Comparison of ENCODE assay signal across 13 cellular contexts in genomic region chr1:6954596-6954995, GRCh38.
"Had no signal": no experiment of that assay in that cellular context is flagged by ENCODE, and none has a peak within 500 bp of the region (broad histone marks: within the 10 kb centered on the region; RNA-seq: fewer than 3 reads in every experiment).

No MANE protein-coding gene starts in this region.

- H3K4me3 Mint-ChIP-seq: activated CD4-positive, alpha-beta memory T cell treated with anti-CD3 and anti-CD28 coated beads, Interleukin-2, amount 10 ng/mL, durations not matched to agents 7 days and 5 days; activated naive CD8-positive, alpha-beta T cell treated with anti-CD3 and anti-CD28 coated beads, Interleukin-2, amount 10 ng/mL, durations not matched to agents 7 days and 5 days; naive B cell; stimulated activated naive CD8-positive, alpha-beta T cell treated with anti-CD3 and anti-CD28 coated beads, Interleukin-15, Interleukin-2, amounts not matched to agents 100 ng/mL and 50 ng/mL, for 24 hours had no signal

- H3K27me3 Mint-ChIP-seq: activated CD4-positive, alpha-beta memory T cell treated with anti-CD3 and anti-CD28 coated beads, Interleukin-2, amount 10 ng/mL, durations not matched to agents 7 days and 5 days; activated naive CD8-positive, alpha-beta T cell treated with anti-CD3 and anti-CD28 coated beads, Interleukin-2, amount 10 ng/mL, durations not matched to agents 7 days and 5 days; stimulated activated naive CD8-positive, alpha-beta T cell treated with anti-CD3 and anti-CD28 coated beads, Interleukin-15, Interleukin-2, amounts not matched to agents 100 ng/mL and 50 ng/mL, for 24 hours had no signal

- FAIRE-seq: bronchial epithelial cell had no signal

- H3K4me1 ChIP-seq: upper lobe of right lung had no signal

- H3K36me3 Mint-ChIP-seq: activated naive CD8-positive, alpha-beta T cell treated with anti-CD3 and anti-CD28 coated beads, Interleukin-2, amount 10 ng/mL, durations not matched to agents 7 days and 5 days; naive B cell had no signal

- H3K4me3 ChIP-seq: lung, upper lobe of right lung had no signal

- ATAC-seq: upper lobe of right lung had no signal

- H3K4me1 Mint-ChIP-seq: activated CD4-positive, alpha-beta memory T cell treated with anti-CD3 and anti-CD28 coated beads, Interleukin-2, amount 10 ng/mL, durations not matched to agents 7 days and 5 days; activated naive CD8-positive, alpha-beta T cell treated with anti-CD3 and anti-CD28 coated beads, Interleukin-2, amount 10 ng/mL, durations not matched to agents 7 days and 5 days; naive B cell had no signal

- H3K9me3 ChIP-seq: upper lobe of right lung had no signal

- H3K27me3 ChIP-seq: upper lobe of right lung had no signal

- H3K36me3 ChIP-seq: upper lobe of right lung had no signal

- H3K9me3 Mint-ChIP-seq: activated CD4-positive, alpha-beta memory T cell treated with anti-CD3 and anti-CD28 coated beads, Interleukin-2, amount 10 ng/mL, durations not matched to agents 7 days and 5 days; activated naive CD8-positive, alpha-beta T cell treated with anti-CD3 and anti-CD28 coated beads, Interleukin-2, amount 10 ng/mL, durations not matched to agents 7 days and 5 days; stimulated activated naive CD8-positive, alpha-beta T cell treated with anti-CD3 and anti-CD28 coated beads, Interleukin-15, Interleukin-2, amounts not matched to agents 100 ng/mL and 50 ng/mL, for 24 hours had no signal

- DNase-seq: activated CD4-positive, alpha-beta memory T cell treated with anti-CD3 and anti-CD28 coated beads, Interleukin-2, amount 10 ng/mL, durations not matched to agents 7 days and 5 days; activated gamma-delta T cell treated with Interleukin-2 at 50 U/mL for 16 hours; activated naive CD8-positive, alpha-beta T cell treated with anti-CD3 and anti-CD28 coated beads, Interleukin-2, amount 10 ng/mL, durations not matched to agents 7 days and 5 days; activated T-cell treated with anti-CD3 and anti-CD28 coated beads, Interleukin-2, amount 50 U/mL, for 48 hours; anterior cingulate cortex; midbrain; naive B cell; stimulated activated CD4-positive, alpha-beta T cell treated with anti-CD3 and anti-CD28 coated beads, Interleukin-4, amount 100 ng/mL, for 1 hour; stimulated activated CD8-positive, alpha-beta memory T cell treated with anti-CD3 and anti-CD28 coated beads, Interleukin-4, amount 100 ng/mL, for 48 hours; upper lobe of right lung had no signal

- H3K27ac ChIP-seq: upper lobe of right lung had no signal

- H3K27ac Mint-ChIP-seq: activated CD4-positive, alpha-beta memory T cell treated with anti-CD3 and anti-CD28 coated beads, Interleukin-2, amount 10 ng/mL, durations not matched to agents 7 days and 5 days; activated naive CD8-positive, alpha-beta T cell treated with anti-CD3 and anti-CD28 coated beads, Interleukin-2, amount 10 ng/mL, durations not matched to agents 7 days and 5 days; naive B cell; stimulated activated naive CD8-positive, alpha-beta T cell treated with anti-CD3 and anti-CD28 coated beads, Interleukin-15, Interleukin-2, amounts not matched to agents 100 ng/mL and 50 ng/mL, for 24 hours had no signal
